Comparison of ENCODE assay signal across 23 cellular contexts in the genomic region with DNA sequence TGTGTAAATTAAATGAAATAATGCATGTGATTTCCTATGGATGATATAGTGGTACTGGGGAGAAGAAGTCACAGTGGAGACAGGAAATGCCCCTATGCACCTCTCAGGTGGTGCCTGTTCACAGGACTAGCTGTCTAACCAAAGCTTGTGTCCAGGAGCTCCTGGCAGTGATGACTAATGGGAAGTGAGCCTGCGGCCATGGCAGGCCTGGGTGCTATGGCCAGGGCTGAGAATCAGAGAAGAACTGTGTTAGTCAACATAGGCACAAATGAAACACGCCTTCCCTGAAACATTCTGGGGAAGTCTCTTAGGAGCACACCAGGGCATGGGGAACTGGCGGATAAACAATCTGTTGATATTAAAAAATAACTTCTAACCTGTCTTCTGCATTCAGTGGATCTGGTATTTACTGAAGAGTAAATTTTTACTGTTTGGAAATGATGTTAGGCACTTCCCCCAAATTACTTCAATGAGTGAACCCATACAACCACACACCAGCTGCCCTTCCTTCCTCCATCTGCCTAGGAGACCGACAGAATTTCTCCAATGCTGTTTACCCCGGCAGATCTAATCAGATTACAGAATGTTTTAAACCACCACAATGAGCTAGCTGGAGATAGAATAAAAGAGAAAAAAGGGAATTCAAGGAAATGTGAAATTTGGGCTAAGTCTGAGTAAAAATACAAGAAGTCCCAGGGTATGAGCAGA.
DNase-seq lines count a peak whose midpoint lies in the region; ATAC-seq and TF ChIP-seq lines count a peak whose summit lies in the region.
"Had no signal": no experiment of that assay in that cellular context is flagged by ENCODE, and none has a peak within 500 bp of the region (broad histone marks: within the 10 kb centered on the region; RNA-seq: fewer than 3 reads in every experiment).

No MANE protein-coding gene starts in this region.

- H3K27me3 Mint-ChIP-seq in activated T-helper 17 cell treated with anti-CD3 and anti-CD28 coated beads, Interleukin-2, amount 50 U/mL, for 72 hours = peaks cover 36% of the 10 kb centered on the region

- H3K4me1 Mint-ChIP-seq in activated T-helper 17 cell treated with anti-CD3 and anti-CD28 coated beads, Interleukin-2, amount 50 U/mL, for 72 hours = no peaks in the 10 kb centered on the region
- H3K4me1 Mint-ChIP-seq: activated CD4-positive, alpha-beta T cell treated with anti-CD3 and anti-CD28 coated beads for 36 hours; CD4-positive, CD25-positive, alpha-beta regulatory T cell had no signal

- no peak overlapping the region for H3K4me3 ChIP-seq in BLaER1
- H3K4me3 ChIP-seq in epithelial cell of esophagus (ENCODE audit: low read length) = no peak overlapping the region
- H3K4me3 ChIP-seq: esophagus muscularis mucosa, pancreas, sigmoid colon had no signal

- no peaks in the 10 kb centered on the region for H3K36me3 ChIP-seq in BLaER1
- H3K36me3 ChIP-seq: esophagus muscularis mucosa, pancreas, sigmoid colon had no signal

- H3K9ac ChIP-seq in BLaER1 = no peak overlapping the region

- no peaks in the 10 kb centered on the region for H3K27me3 ChIP-seq in BLaER1
- H3K27me3 ChIP-seq: esophagus muscularis mucosa, pancreas, sigmoid colon had no signal

- H3K27ac ChIP-seq in BLaER1 = no peak overlapping the region
- H3K27ac ChIP-seq: esophagus muscularis mucosa, pancreas, sigmoid colon had no signal

- no peaks in the 10 kb centered on the region for H4K20me1 ChIP-seq in BLaER1

- DNase-seq in HPDE6-E6E7 (ENCODE audit: extremely low spot score) (peak; percentile 34), NCI-H82 treated with DMSO at 0.1 percent for 48 hours (lab: John Stamatoyannopoulos, UW; ENCODE audit: unreplicated experiment) (peak; percentile 93), epithelial cell of esophagus (ENCODE audit: low read depth) (peak; percentile 51), NCI-H524 treated with DMSO at 0.1 percent for 48 hours (lab: John Stamatoyannopoulos, UW) (no peak)
- DNase-seq: activated CD4-positive, alpha-beta T cell treated with anti-CD3 and anti-CD28 coated beads for 36 hours; CD4-positive, CD25-positive, alpha-beta regulatory T cell; cerebellar nuclear complex; DMS153; effector CD8-positive, alpha-beta T cell; GOT3; NCI-H1417; NCI-H345; NK-92 treated with Interleukin-12 subunit alpha and Interleukin-12 subunit beta, amount 100 ng/mL, for 24 hours; pancreas; sigmoid colon; SW 1271 had no signal

- no peaks in the 10 kb centered on the region for H3K9me3 ChIP-seq in BLaER1
- H3K9me3 ChIP-seq: esophagus muscularis mucosa, pancreas, sigmoid colon had no signal

- H3K4me3 Mint-ChIP-seq in activated T-helper 17 cell treated with anti-CD3 and anti-CD28 coated beads, Interleukin-2, amount 50 U/mL, for 72 hours = no peak overlapping the region
- H3K4me3 Mint-ChIP-seq: activated CD4-positive, alpha-beta T cell treated with anti-CD3 and anti-CD28 coated beads for 36 hours; CD4-positive, CD25-positive, alpha-beta regulatory T cell; natural killer cell treated with Interleukin-12 subunit alpha and Interleukin-12 subunit beta and Interleukin-15 and Interleukin-18, amount 100 ng/mL, for 72 hours had no signal

- H3K27ac Mint-ChIP-seq in activated T-helper 17 cell treated with anti-CD3 and anti-CD28 coated beads, Interleukin-2, amount 50 U/mL, for 72 hours = no peak overlapping the region
- H3K27ac Mint-ChIP-seq: activated CD4-positive, alpha-beta T cell treated with anti-CD3 and anti-CD28 coated beads for 36 hours; activated naive CD4-positive, alpha-beta T cell treated with anti-CD3 and anti-CD28 coated beads, Interleukin-2, amount 50 U/mL, for 72 hours; CD4-positive, CD25-positive, alpha-beta regulatory T cell; natural killer cell treated with Interleukin-12 subunit alpha and Interleukin-12 subunit beta and Interleukin-15 and Interleukin-18, amount 100 ng/mL, for 72 hours had no signal

- peak overlapping the region; percentile 11; the same call in 1 of the 2 replicates for H3K4me2 ChIP-seq in BLaER1

- H3K9me3 Mint-ChIP-seq in activated T-helper 17 cell treated with anti-CD3 and anti-CD28 coated beads, Interleukin-2, amount 50 U/mL, for 72 hours = no peaks in the 10 kb centered on the region
- H3K9me3 Mint-ChIP-seq: activated naive CD4-positive, alpha-beta T cell treated with anti-CD3 and anti-CD28 coated beads, Interleukin-2, amount 50 U/mL, for 72 hours had no signal

- peaks cover 12% of the 10 kb centered on the region; the same call in 1 of the 2 replicates for H3K4me1 ChIP-seq in BLaER1
- H3K4me1 ChIP-seq: esophagus muscularis mucosa, pancreas, sigmoid colon had no signal

- no peak for TF ChIP-seq CTCF in epithelial cell of esophagus (IDR thresholded peaks at IDR 0.05; ENCODE audit: insufficient read depth, low read depth, low read length, missing control alignments)

- no peaks in the 10 kb centered on the region for H3K36me3 Mint-ChIP-seq in activated T-helper 17 cell treated with anti-CD3 and anti-CD28 coated beads, Interleukin-2, amount 50 U/mL, for 72 hours (ENCODE audit: low read depth)
- H3K36me3 Mint-ChIP-seq: activated naive CD4-positive, alpha-beta T cell treated with anti-CD3 and anti-CD28 coated beads, Interleukin-2, amount 50 U/mL, for 72 hours; CD4-positive, CD25-positive, alpha-beta regulatory T cell; natural killer cell treated with Interleukin-12 subunit alpha and Interleukin-12 subunit beta and Interleukin-15 and Interleukin-18, amount 100 ng/mL, for 72 hours had no signal

- no peak for ATAC-seq in GM19463 (IDR thresholded peaks at IDR 0.05; ENCODE audit: unreplicated experiment)
- ATAC-seq in HG02884 (IDR thresholded peaks at IDR 0.05; ENCODE audit: unreplicated experiment) = no peak
- no peak for ATAC-seq in activated T-helper 17 cell treated with anti-CD3 and anti-CD28 coated beads, Interleukin-2, amount 50 U/mL, for 72 hours (replicated peaks)
- ATAC-seq: activated CD4-positive, alpha-beta T cell treated with anti-CD3 and anti-CD28 coated beads for 36 hours; activated naive CD4-positive, alpha-beta T cell treated with anti-CD3 and anti-CD28 coated beads, Interleukin-2, amount 50 U/mL, for 72 hours; natural killer cell treated with Interleukin-12 subunit alpha and Interleukin-12 subunit beta and Interleukin-15 and Interleukin-18, amount 100 ng/mL, for 72 hours; pancreas had no signal
